2 cellular contexts compared by ENCODE assay signal in genomic region chr12:111739524-111739923, GRCh38.
TF ChIP-seq lines count a peak whose summit lies in the region.
"Not testable (repeated sequence)": the region's sequence is repeated elsewhere in the genome, so short reads cannot be mapped to it uniquely, and the experiment has no call there.

No MANE protein-coding gene starts in this region.

TF ChIP-seq in IMR-90, 13 proteins besides CTCF, POLR2A, EP300 and RAD21:
- 0 out of 2 replicates have a peak, but pooled peaks have one; percentile 10 for TF ChIP-seq CEBPB (IDR thresholded peaks at IDR 0.05; ENCODE audit: low read depth, low read length)

TF ChIP-seq in K562, 482 proteins besides CTCF, POLR2A, EP300 and RAD21:
- TF ChIP-seq ATF3 (IDR thresholded peaks at IDR 0.05) (peak; percentile 76), CEBPG (tag; conservative IDR thresholded peaks at IDR 0.05 in 1 of 2, IDR thresholded peaks at IDR 0.05 in 1 of 2) (peak; percentile 20 to 62; a peak in 2 of 4 replicates), CEBPB (tag; IDR thresholded peaks at IDR 0.05) (peak; percentile 61)
- TF ChIP-seq ATF3 (CRISPR knock-in tag; conservative IDR thresholded peaks at IDR 0.05); CEBPG (CRISPR knock-in tag; IDR thresholded peaks at IDR 0.05): not testable (repeated sequence)
